1 cellular context compared by ENCODE assay signal in genomic region chr16:2586241-2586640, GRCh38.
TF ChIP-seq lines count a peak whose summit lies in the region.

No MANE protein-coding gene starts in this region.

TF ChIP-seq in IMR-90, 13 proteins besides CTCF, POLR2A, EP300 and RAD21 (continued from another document):
- TF ChIP-seq MAFK (IDR thresholded peaks at IDR 0.05; ENCODE audit: low read depth, low read length) (no peak), NFE2L2 (IDR thresholded peaks at IDR 0.05; ENCODE audit: low read depth, low read length) (no peak), CHD1 (IDR thresholded peaks at IDR 0.05; ENCODE audit: low read depth, low read length) (no peak), CEBPB (IDR thresholded peaks at IDR 0.05; ENCODE audit: low read depth, low read length) (no peak), USF2 (IDR thresholded peaks at IDR 0.05; ENCODE audit: low read depth, low read length) (no peak), MAZ (IDR thresholded peaks at IDR 0.05; ENCODE audit: borderline replicate concordance, low read depth, low read length) (no peak), FOS (IDR thresholded peaks at IDR 0.05; ENCODE audit: low read depth, low read length) (no peak), SMC3 (IDR thresholded peaks at IDR 0.05; ENCODE audit: low read depth, low read length) (no peak), RCOR1 (IDR thresholded peaks at IDR 0.05; ENCODE audit: insufficient replicate concordance, low read length) (no peak), ELK1 (IDR thresholded peaks at IDR 0.05; ENCODE audit: borderline replicate concordance, low read depth, low read length) (no peak), MXI1 (IDR thresholded peaks at IDR 0.05; ENCODE audit: borderline replicate concordance, low read depth, low read length) (no peak)
